Comparison of ENCODE assay signal across 35 cellular contexts in genomic region chr6:87840324-87840723, GRCh38.
"Had no signal": no experiment of that assay in that cellular context is flagged by ENCODE, and none has a peak within 500 bp of the region (broad histone marks: within the 10 kb centered on the region; RNA-seq: fewer than 3 reads in every experiment).

No MANE protein-coding gene starts in this region.

- H3K4me3 ChIP-seq: MG63 had no signal

- H3K9ac ChIP-seq: KMS-11 had no signal

- H3K27ac ChIP-seq: KMS-11 had no signal

- H3K36me3 ChIP-seq: MG63 had no signal

- DNase-seq: Karpas-422, Kasumi-1, MG63, MM.1S, MV-4-11, NCI-H1048, NCI-H1092, NCI-H1092 treated with DMSO at 0.1 percent for 48 hours, NCI-H1105, NCI-H1105 treated with DMSO at 0.1 percent for 48 hours, NCI-H1417, NCI-H1417 treated with DMSO at 0.1 percent for 48 hours, NCI-H1436, NCI-H1436 treated with DMSO at 0.1 percent for 48 hours, NCI-H146, NCI-H1694, NCI-H1694 treated with DMSO at 0.1 percent for 48 hours, NCI-H187, NCI-H187 treated with DMSO at 0.1 percent for 48 hours, NCI-H1930, NCI-H2029, NCI-H2029 treated with DMSO at 0.1 percent for 48 hours, NCI-H2081, NCI-H2081 treated with DMSO at 0.1 percent for 48 hours, NCI-H2107, NCI-H2171, NCI-H2171 treated with DMSO at 0.1 percent for 48 hours, NCI-H2227 treated with DMSO at 0.1 percent for 48 hours, NCI-H226, NCI-H345, NCI-H446, NCI-H446 treated with DMSO at 0.1 percent for 48 hours, NCI-H510A, NCI-H510A treated with DMSO at 0.1 percent for 48 hours had no signal

- H3K4me2 ChIP-seq: KMS-11 had no signal

- H3K27me3 ChIP-seq: MG63 had no signal
